1 cellular context compared by ENCODE assay signal in the genomic region with DNA sequence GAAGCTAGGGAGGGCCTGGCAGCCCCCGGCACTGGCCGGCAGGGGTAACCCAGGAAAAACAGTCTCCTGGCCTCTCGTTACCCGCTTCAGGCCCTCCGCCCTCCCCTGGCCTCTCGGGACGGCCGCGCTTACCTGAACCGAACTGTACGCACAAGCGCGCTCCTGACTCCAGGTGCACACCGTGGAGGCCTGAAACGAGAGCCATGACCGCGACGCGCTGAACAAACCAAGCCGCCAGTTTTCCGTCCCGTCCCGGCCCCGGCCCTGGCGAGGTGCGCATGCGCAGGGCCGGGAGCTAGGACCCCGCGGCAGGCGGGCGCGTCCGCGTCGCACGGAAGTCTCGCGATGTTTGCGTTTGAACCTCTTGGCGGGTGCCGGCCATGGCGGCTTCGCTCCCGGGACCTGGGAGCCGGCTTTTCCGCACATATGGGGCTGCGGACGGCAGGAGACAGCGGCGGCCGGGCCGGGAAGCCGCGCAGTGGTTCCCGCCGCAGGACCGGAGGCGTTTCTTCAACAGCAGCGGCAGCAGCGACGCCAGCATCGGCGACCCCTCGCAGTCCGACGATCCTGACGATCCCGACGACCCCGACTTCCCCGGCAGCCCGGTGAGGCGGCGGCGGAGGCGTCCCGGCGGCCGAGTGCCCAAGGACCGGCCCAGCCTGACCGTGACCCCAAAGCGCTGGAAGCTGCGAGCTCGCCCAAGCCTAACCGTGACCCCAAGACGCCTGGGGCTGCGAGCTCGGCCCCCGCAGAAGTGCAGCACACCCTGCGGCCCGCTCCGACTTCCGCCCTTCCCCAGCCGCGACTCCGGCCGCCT.
A peak's percentile ranks its signal among the peaks of the same experiment; 100 is the strongest.
TF ChIP-seq lines count a peak whose summit lies in the region.

A gene (plus strand): TSS at position 348 of the 817 bp plus-strand sequence. CDS start 33 bp downstream, at position 381.

TF ChIP-seq in HepG2, 621 proteins besides CTCF, POLR2A, EP300 and RAD21 (continued from another document and continues in another):
- TF ChIP-seq, protein P1, sequence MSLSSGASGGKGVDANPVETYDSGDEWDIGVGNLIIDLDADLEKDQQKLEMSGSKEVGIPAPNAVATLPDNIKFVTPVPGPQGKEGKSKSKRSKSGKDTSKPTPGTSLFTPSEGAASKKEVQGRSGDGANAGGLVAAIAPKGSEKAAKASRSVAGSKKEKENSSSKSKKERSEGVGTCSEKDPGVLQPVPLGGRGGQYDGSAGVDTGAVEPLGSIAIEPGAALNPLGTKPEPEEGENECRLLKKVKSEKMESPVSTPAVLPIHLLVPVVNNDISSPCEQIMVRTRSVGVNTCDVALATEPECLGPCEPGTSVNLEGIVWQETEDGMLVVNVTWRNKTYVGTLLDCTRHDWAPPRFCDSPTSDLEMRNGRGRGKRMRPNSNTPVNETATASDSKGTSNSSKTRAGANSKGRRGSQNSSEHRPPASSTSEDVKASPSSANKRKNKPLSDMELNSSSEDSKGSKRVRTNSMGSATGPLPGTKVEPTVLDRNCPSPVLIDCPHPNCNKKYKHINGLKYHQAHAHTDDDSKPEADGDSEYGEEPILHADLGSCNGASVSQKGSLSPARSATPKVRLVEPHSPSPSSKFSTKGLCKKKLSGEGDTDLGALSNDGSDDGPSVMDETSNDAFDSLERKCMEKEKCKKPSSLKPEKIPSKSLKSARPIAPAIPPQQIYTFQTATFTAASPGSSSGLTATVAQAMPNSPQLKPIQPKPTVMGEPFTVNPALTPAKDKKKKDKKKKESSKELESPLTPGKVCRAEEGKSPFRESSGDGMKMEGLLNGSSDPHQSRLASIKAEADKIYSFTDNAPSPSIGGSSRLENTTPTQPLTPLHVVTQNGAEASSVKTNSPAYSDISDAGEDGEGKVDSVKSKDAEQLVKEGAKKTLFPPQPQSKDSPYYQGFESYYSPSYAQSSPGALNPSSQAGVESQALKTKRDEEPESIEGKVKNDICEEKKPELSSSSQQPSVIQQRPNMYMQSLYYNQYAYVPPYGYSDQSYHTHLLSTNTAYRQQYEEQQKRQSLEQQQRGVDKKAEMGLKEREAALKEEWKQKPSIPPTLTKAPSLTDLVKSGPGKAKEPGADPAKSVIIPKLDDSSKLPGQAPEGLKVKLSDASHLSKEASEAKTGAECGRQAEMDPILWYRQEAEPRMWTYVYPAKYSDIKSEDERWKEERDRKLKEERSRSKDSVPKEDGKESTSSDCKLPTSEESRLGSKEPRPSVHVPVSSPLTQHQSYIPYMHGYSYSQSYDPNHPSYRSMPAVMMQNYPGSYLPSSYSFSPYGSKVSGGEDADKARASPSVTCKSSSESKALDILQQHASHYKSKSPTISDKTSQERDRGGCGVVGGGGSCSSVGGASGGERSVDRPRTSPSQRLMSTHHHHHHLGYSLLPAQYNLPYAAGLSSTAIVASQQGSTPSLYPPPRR (CRISPR knock-in tag; IDR thresholded peaks at IDR 0.05; ENCODE audit: borderline replicate concordance) = 0 out of 2 replicates have a peak, but pooled peaks have one; percentile 23
- TF ChIP-seq ZNF557 (CRISPR knock-in tag; IDR thresholded peaks at IDR 0.05) (no peak), HDAC1 (CRISPR knock-in tag; IDR thresholded peaks at IDR 0.05) (peak; percentile 99), ZNF549 (CRISPR knock-in tag; IDR thresholded peaks at IDR 0.05) (no peak), ZNF563 (CRISPR knock-in tag; IDR thresholded peaks at IDR 0.05) (peak; percentile 41), ESRRA (CRISPR knock-in tag; IDR thresholded peaks at IDR 0.05; ENCODE audit: low read depth) (peak; percentile 85), ARNT (IDR thresholded peaks at IDR 0.05) (no peak), XBP1 (CRISPR knock-in tag; IDR thresholded peaks at IDR 0.05) (no peak), ZC3H13 (CRISPR knock-in tag; IDR thresholded peaks at IDR 0.05) (peak; percentile 89; the same call in 1 of the 2 replicates), KLF11 (CRISPR knock-in tag; IDR thresholded peaks at IDR 0.05) (peak; percentile 88), ASH2L (IDR thresholded peaks at IDR 0.05; ENCODE audit: insufficient read length, low read depth, low read length) (peak; percentile 70), ZNF616 (CRISPR knock-in tag; IDR thresholded peaks at IDR 0.05; ENCODE audit: low read depth) (peak; percentile 46; the same call in 1 of the 2 replicates), ATF1 (CRISPR knock-in tag; IDR thresholded peaks at IDR 0.05) (peak; percentile 22; the same call in 1 of the 2 replicates), SETDB1 (CRISPR knock-in tag; IDR thresholded peaks at IDR 0.05; ENCODE audit: borderline replicate concordance) (no peak), GLI4 (CRISPR knock-in tag; IDR thresholded peaks at IDR 0.05; ENCODE audit: borderline replicate concordance) (peak; percentile 75; the same call in 1 of the 2 replicates), ZNF101 (CRISPR knock-in tag; IDR thresholded peaks at IDR 0.05; ENCODE audit: borderline replicate concordance, low read depth) (no peak), SOX5 (CRISPR knock-in tag; IDR thresholded peaks at IDR 0.05; ENCODE audit: borderline replicate concordance) (peak; percentile 30), MIER3 (CRISPR knock-in tag; IDR thresholded peaks at IDR 0.05; ENCODE audit: borderline replicate concordance) (peak; percentile 38; the same call in 1 of the 2 replicates), ZSCAN29 (CRISPR knock-in tag; conservative IDR thresholded peaks at IDR 0.05) (peak; percentile 52; the same call in 1 of the 2 replicates)
- TF ChIP-seq, protein P2, sequence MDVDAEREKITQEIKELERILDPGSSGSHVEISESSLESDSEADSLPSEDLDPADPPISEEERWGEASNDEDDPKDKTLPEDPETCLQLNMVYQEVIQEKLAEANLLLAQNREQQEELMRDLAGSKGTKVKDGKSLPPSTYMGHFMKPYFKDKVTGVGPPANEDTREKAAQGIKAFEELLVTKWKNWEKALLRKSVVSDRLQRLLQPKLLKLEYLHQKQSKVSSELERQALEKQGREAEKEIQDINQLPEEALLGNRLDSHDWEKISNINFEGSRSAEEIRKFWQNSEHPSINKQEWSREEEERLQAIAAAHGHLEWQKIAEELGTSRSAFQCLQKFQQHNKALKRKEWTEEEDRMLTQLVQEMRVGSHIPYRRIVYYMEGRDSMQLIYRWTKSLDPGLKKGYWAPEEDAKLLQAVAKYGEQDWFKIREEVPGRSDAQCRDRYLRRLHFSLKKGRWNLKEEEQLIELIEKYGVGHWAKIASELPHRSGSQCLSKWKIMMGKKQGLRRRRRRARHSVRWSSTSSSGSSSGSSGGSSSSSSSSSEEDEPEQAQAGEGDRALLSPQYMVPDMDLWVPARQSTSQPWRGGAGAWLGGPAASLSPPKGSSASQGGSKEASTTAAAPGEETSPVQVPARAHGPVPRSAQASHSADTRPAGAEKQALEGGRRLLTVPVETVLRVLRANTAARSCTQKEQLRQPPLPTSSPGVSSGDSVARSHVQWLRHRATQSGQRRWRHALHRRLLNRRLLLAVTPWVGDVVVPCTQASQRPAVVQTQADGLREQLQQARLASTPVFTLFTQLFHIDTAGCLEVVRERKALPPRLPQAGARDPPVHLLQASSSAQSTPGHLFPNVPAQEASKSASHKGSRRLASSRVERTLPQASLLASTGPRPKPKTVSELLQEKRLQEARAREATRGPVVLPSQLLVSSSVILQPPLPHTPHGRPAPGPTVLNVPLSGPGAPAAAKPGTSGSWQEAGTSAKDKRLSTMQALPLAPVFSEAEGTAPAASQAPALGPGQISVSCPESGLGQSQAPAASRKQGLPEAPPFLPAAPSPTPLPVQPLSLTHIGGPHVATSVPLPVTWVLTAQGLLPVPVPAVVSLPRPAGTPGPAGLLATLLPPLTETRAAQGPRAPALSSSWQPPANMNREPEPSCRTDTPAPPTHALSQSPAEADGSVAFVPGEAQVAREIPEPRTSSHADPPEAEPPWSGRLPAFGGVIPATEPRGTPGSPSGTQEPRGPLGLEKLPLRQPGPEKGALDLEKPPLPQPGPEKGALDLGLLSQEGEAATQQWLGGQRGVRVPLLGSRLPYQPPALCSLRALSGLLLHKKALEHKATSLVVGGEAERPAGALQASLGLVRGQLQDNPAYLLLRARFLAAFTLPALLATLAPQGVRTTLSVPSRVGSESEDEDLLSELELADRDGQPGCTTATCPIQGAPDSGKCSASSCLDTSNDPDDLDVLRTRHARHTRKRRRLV (CRISPR knock-in tag; IDR thresholded peaks at IDR 0.05) = peak; percentile 75; the same call in 1 of the 2 replicates
- TF ChIP-seq, protein P3, sequence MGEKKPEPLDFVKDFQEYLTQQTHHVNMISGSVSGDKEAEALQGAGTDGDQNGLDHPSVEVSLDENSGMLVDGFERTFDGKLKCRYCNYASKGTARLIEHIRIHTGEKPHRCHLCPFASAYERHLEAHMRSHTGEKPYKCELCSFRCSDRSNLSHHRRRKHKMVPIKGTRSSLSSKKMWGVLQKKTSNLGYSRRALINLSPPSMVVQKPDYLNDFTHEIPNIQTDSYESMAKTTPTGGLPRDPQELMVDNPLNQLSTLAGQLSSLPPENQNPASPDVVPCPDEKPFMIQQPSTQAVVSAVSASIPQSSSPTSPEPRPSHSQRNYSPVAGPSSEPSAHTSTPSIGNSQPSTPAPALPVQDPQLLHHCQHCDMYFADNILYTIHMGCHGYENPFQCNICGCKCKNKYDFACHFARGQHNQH (CRISPR knock-in tag; IDR thresholded peaks at IDR 0.05) = peak; percentile 76; the same call in 1 of the 2 replicates
- TF ChIP-seq, protein P4, sequence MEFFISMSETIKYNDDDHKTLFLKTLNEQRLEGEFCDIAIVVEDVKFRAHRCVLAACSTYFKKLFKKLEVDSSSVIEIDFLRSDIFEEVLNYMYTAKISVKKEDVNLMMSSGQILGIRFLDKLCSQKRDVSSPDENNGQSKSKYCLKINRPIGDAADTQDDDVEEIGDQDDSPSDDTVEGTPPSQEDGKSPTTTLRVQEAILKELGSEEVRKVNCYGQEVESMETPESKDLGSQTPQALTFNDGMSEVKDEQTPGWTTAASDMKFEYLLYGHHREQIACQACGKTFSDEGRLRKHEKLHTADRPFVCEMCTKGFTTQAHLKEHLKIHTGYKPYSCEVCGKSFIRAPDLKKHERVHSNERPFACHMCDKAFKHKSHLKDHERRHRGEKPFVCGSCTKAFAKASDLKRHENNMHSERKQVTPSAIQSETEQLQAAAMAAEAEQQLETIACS (CRISPR knock-in tag; IDR thresholded peaks at IDR 0.05) = peak; percentile 78
- TF ChIP-seq, protein P5, sequence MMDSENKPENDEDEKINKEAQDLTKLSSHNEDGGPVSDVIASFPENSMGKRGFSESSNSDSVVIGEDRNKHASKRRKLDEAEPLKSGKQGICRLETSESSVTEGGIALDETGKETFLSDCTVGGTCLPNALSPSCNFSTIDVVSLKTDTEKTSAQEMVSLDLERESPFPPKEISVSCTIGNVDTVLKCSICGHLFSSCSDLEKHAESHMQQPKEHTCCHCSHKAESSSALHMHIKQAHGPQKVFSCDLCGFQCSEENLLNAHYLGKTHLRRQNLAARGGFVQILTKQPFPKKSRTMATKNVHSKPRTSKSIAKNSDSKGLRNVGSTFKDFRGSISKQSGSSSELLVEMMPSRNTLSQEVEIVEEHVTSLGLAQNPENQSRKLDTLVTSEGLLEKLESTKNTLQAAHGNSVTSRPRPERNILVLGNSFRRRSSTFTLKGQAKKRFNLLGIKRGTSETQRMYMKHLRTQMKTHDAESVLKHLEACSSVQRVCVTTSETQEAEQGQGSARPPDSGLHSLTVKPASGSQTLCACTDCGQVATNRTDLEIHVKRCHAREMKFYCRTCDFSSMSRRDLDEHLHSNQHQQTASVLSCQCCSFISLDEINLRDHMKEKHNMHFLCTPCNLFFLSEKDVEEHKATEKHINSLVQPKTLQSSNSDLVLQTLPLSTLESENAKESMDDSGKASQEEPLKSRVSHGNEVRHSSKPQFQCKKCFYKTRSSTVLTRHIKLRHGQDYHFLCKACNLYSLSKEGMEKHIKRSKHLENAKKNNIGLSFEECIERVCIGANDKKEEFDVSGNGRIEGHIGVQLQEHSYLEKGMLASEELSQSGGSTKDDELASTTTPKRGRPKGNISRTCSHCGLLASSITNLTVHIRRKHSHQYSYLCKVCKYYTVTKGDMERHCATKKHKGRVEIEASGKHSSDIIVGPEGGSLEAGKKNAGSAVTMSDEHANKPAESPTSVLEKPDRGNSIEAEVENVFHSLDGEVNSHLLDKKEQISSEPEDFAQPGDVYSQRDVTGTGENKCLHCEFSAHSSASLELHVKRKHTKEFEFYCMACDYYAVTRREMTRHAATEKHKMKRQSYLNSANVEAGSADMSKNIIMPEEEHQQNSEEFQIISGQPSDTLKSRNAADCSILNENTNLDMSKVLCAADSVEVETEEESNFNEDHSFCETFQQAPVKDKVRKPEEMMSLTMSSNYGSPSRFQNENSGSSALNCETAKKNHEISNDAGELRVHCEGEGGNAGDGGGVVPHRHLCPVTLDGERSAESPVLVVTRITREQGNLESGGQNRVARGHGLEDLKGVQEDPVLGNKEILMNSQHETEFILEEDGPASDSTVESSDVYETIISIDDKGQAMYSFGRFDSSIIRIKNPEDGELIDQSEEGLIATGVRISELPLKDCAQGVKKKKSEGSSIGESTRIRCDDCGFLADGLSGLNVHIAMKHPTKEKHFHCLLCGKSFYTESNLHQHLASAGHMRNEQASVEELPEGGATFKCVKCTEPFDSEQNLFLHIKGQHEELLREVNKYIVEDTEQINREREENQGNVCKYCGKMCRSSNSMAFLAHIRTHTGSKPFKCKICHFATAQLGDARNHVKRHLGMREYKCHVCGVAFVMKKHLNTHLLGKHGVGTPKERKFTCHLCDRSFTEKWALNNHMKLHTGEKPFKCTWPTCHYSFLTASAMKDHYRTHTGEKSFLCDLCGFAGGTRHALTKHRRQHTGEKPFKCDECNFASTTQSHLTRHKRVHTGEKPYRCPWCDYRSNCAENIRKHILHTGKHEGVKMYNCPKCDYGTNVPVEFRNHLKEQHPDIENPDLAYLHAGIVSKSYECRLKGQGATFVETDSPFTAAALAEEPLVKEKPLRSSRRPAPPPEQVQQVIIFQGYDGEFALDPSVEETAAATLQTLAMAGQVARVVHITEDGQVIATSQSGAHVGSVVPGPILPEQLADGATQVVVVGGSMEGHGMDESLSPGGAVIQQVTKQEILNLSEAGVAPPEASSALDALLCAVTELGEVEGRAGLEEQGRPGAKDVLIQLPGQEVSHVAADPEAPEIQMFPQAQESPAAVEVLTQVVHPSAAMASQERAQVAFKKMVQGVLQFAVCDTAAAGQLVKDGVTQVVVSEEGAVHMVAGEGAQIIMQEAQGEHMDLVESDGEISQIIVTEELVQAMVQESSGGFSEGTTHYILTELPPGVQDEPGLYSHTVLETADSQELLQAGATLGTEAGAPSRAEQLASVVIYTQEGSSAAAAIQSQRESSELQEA (CRISPR knock-in tag; IDR thresholded peaks at IDR 0.05; ENCODE audit: not compliant biosample characterization) = peak; percentile 80
- TF ChIP-seq, protein P6, sequence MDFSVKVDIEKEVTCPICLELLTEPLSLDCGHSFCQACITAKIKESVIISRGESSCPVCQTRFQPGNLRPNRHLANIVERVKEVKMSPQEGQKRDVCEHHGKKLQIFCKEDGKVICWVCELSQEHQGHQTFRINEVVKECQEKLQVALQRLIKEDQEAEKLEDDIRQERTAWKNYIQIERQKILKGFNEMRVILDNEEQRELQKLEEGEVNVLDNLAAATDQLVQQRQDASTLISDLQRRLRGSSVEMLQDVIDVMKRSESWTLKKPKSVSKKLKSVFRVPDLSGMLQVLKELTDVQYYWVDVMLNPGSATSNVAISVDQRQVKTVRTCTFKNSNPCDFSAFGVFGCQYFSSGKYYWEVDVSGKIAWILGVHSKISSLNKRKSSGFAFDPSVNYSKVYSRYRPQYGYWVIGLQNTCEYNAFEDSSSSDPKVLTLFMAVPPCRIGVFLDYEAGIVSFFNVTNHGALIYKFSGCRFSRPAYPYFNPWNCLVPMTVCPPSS (IDR thresholded peaks at IDR 0.05) = no peak
- TF ChIP-seq, protein P7, sequence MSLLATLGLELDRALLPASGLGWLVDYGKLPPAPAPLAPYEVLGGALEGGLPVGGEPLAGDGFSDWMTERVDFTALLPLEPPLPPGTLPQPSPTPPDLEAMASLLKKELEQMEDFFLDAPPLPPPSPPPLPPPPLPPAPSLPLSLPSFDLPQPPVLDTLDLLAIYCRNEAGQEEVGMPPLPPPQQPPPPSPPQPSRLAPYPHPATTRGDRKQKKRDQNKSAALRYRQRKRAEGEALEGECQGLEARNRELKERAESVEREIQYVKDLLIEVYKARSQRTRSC (CRISPR knock-in tag; IDR thresholded peaks at IDR 0.05; ENCODE audit: low read depth) = 0 out of 2 replicates have a peak, but pooled peaks have one; percentile 19
